ENCODE assay signal across 8 cellular contexts in the genomic region with DNA sequence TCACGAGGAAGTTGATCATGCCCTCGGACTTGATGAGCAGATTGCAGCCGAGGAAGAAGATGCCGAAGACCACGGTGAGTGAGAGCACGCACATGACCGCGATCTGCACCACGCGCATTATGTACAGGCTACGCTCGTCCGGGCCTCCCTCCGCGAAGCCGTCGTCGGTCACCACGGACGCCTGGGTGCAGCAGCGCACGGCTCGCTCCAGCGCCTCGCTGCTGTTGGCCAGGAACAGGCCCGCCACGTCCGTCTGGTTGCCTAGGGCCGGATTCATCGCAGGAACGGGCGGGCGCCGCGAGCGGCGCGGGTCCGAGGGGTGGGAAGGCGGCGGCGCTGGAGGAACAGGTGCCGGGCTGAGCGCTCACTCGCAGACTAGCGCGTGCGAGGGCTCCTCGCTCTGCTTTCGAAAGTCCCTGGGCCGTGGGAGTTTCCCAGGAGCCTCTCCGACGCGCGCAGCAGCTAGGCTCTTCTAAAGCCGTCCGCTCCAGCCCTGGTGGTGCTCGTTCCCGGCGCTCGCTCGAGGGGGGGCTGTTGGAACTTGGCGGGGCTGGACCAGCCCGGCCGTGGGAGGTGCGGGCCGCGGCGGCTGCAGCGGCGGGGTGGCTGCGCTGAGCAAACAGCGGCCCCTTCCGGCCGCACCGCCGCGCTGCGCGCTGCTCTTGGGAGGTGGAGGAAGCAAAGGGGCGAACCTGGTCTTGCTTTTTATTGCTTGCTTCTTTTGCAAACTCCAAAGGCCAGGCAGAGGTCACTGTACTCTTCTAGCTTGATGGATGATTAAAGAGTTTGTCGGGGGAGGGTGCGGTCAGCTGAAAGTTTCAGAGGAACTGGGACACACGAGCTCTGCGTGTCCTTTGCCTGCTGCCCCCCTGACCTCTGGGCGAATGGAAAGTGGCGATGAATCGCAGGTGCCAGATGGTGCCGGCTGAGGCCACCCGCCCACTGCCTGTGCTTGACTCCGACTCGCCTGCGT. TPM values are rescaled to one million over a fixed set of nuclear protein-coding genes. Genes with fewer than 3 reads are reported as not detected.
DNase-seq lines count a peak whose midpoint lies in the region; TF ChIP-seq lines count a peak whose summit lies in the region.

A gene (minus strand): TSS at position 474 of the 973 bp plus-strand sequence. CDS start 197 bp downstream, at position 277.

- intact Hi-C loops in breast epithelium (cut with DNase I; ENCODE audit: low total_unique reads): no loop called here

- H3K27ac ChIP-seq in breast epithelium (no peak within 1 kb of the TSS), skin epidermis (no peak within 1 kb of the TSS)

- DNase-seq in GM10248 (ENCODE audit: extremely low spot score) (peak; percentile 77), HEK293T (ENCODE audit: extremely low spot score) (peak; percentile 81), NCI-H1048 (lab: John Stamatoyannopoulos, UW) (peak; percentile 12), T1000 (lab: John Stamatoyannopoulos, UW) (peak; percentile 81), breast epithelium (ENCODE audit: low spot score in 2 of 2) (no peak), inferior parietal cortex (ENCODE audit: extremely low spot score) (peak; percentile 63), NAMALWA (ENCODE audit: low spot score) (no peak)

- peaks cover 0 to 51% of the 10 kb centered on the region in 2 donors for H3K27me3 ChIP-seq in breast epithelium

- CTCF ChIA-PET in GM10248 (lab: Yijun Ruan, JAX): interaction anchor here (1.0 to 1.9 kb wide), 8 partner anchors 9 to 579 kb away, joined by 3 to 12 read pairs (median 4); no protein-coding TSS in a partner anchor
- CTCF ChIA-PET in HEK293T (lab: Yijun Ruan, JAX): interaction anchor here (0.7 to 1.6 kb wide), 4 partner anchors 8 to 344 kb away, joined by 3 to 10 read pairs (median 4); no protein-coding TSS in a partner anchor

- POLR2A ChIA-PET in GM10248 (lab: Yijun Ruan, JAX): no interaction called here
- POLR2A ChIA-PET in HEK293T (lab: Yijun Ruan, JAX): no interaction called here

- no peaks in the 10 kb centered on the region for H3K9me3 ChIP-seq in breast epithelium

- no peaks in the 10 kb centered on the region for H3K4me1 ChIP-seq in breast epithelium

- no peak for TF ChIP-seq POLR2A in breast epithelium (IDR thresholded peaks at IDR 0.05)

- H3K4me3 ChIP-seq in breast epithelium (peak within 1 kb of the TSS; percentile 45 to 77 (median 56)), skin epidermis (peak within 1 kb of the TSS; percentile 26 to 45 (median 35))

- no peaks in the 10 kb centered on the region for H3K36me3 ChIP-seq in breast epithelium

- peak; percentile 83 for TF ChIP-seq CTCF in GM10248 (IDR thresholded peaks at IDR 0.05; ENCODE audit: control extremely low read depth, extremely low read depth, low read depth, missing control alignments)
- peak; percentile 19 to 81 (median 37) for TF ChIP-seq CTCF in breast epithelium (IDR thresholded peaks at IDR 0.05)

TF ChIP-seq in HEK293T, 16 proteins besides CTCF, POLR2A, EP300 and RAD21:
- TF ChIP-seq ZNF384 (IDR thresholded peaks at IDR 0.05) (no peak), L3MBTL2 (conservative IDR thresholded peaks at IDR 0.05) (peak; percentile 76), CTBP1 (IDR thresholded peaks at IDR 0.05; ENCODE audit: borderline replicate concordance) (0 out of 2 replicates have a peak, but pooled peaks have one; percentile 40)

RNA-seq across cellular contexts. Expression of the gene that starts here (rescaled TPM):
- total RNA-seq in breast epithelium: 1 to 10 TPM in 1 of 3 donors, not detected in 2; 4.0 TPM

Comparison
In these comparisons a context has a peak if more than half of its experiments do, and no peak if none do; other contexts are left out.
1. DNase-seq: peak in GM10248 (single experiment), HEK293T (single experiment), NCI-H1048 (single experiment), T1000 (single experiment) and inferior parietal cortex (single experiment); none in breast epithelium (0 of 2) and NAMALWA (single experiment).